ENCODE assay signal across 1 cellular context in the genomic region with DNA sequence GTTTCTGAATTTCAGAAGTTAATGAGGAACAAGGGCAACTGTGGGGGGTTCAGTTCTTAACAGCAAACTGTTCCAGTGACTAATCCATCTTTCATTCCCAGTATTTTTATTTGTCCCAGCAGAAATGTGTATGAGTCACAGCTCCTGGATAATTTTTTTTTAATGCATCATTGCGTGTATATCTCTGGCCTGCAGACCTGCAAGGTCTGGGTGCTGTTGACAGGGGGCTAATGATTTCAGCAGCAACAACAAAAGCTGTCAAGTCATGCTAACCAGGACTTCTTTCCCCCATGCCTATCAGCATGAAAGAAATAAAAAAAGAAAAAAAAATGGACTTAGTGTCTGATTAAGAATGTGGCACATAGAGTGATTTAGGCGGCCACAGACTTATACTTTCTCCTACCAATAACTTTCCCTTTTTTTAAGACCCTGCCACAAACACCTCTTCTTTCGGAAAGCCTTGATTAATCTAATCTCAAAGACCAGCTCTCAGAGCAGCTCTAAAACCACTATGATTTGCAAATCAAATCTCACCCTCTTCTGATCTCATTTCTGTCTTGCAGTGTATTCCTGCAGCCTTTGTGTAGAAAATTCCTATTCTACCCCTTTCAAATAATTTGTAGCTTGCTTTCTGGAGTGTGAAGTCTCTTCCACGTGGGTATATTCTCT.
A peak's percentile ranks its signal among the peaks of the same experiment; 100 is the strongest.
TF ChIP-seq lines count a peak whose summit lies in the region.

No MANE protein-coding gene starts in this region.

TF ChIP-seq in SK-N-SH, 30 proteins besides CTCF, POLR2A, EP300 and RAD21 (continued from another document):
- TF ChIP-seq FOSL2 (IDR thresholded peaks at IDR 0.05; ENCODE audit: borderline replicate concordance, low read depth) (peak; percentile 97), CHD2 (IDR thresholded peaks at IDR 0.05; ENCODE audit: low read length, partially characterized antibody) (no peak), TEAD4 (IDR thresholded peaks at IDR 0.05; ENCODE audit: borderline replicate concordance, insufficient read depth) (peak; percentile 86; the same call in 1 of the 2 replicates), MEF2A (IDR thresholded peaks at IDR 0.05; ENCODE audit: borderline replicate concordance, low read depth) (no peak), TAF1 (IDR thresholded peaks at IDR 0.05; ENCODE audit: borderline replicate concordance, low read depth, low read length) (no peak), NFIC (IDR thresholded peaks at IDR 0.05; ENCODE audit: borderline replicate concordance) (peak; percentile 45; the same call in 1 of the 2 replicates), RFX5 (IDR thresholded peaks at IDR 0.05; ENCODE audit: low read length) (no peak), RCOR1 (IDR thresholded peaks at IDR 0.05; ENCODE audit: low read length) (no peak), RXRA (IDR thresholded peaks at IDR 0.05; ENCODE audit: borderline replicate concordance, low read depth) (peak; percentile 17; the same call in 1 of the 2 replicates), TCF12 (IDR thresholded peaks at IDR 0.05) (peak; percentile 82), ELF1 (IDR thresholded peaks at IDR 0.05) (no peak), JUND (IDR thresholded peaks at IDR 0.05) (peak; percentile 97), SMC3 (IDR thresholded peaks at IDR 0.05; ENCODE audit: low read depth, low read length) (no peak)
- TF ChIP-seq, protein P1, sequence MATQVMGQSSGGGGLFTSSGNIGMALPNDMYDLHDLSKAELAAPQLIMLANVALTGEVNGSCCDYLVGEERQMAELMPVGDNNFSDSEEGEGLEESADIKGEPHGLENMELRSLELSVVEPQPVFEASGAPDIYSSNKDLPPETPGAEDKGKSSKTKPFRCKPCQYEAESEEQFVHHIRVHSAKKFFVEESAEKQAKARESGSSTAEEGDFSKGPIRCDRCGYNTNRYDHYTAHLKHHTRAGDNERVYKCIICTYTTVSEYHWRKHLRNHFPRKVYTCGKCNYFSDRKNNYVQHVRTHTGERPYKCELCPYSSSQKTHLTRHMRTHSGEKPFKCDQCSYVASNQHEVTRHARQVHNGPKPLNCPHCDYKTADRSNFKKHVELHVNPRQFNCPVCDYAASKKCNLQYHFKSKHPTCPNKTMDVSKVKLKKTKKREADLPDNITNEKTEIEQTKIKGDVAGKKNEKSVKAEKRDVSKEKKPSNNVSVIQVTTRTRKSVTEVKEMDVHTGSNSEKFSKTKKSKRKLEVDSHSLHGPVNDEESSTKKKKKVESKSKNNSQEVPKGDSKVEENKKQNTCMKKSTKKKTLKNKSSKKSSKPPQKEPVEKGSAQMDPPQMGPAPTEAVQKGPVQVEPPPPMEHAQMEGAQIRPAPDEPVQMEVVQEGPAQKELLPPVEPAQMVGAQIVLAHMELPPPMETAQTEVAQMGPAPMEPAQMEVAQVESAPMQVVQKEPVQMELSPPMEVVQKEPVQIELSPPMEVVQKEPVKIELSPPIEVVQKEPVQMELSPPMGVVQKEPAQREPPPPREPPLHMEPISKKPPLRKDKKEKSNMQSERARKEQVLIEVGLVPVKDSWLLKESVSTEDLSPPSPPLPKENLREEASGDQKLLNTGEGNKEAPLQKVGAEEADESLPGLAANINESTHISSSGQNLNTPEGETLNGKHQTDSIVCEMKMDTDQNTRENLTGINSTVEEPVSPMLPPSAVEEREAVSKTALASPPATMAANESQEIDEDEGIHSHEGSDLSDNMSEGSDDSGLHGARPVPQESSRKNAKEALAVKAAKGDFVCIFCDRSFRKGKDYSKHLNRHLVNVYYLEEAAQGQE (IDR thresholded peaks at IDR 0.05; ENCODE audit: low read depth, low read length), result no peak
- TF ChIP-seq, protein P2, sequence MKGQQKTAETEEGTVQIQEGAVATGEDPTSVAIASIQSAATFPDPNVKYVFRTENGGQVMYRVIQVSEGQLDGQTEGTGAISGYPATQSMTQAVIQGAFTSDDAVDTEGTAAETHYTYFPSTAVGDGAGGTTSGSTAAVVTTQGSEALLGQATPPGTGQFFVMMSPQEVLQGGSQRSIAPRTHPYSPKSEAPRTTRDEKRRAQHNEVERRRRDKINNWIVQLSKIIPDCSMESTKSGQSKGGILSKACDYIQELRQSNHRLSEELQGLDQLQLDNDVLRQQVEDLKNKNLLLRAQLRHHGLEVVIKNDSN (IDR thresholded peaks at IDR 0.05; ENCODE audit: borderline replicate concordance, low read depth), result no peak
